Comparison of ENCODE assay signal across 9 cellular contexts in the genomic region with DNA sequence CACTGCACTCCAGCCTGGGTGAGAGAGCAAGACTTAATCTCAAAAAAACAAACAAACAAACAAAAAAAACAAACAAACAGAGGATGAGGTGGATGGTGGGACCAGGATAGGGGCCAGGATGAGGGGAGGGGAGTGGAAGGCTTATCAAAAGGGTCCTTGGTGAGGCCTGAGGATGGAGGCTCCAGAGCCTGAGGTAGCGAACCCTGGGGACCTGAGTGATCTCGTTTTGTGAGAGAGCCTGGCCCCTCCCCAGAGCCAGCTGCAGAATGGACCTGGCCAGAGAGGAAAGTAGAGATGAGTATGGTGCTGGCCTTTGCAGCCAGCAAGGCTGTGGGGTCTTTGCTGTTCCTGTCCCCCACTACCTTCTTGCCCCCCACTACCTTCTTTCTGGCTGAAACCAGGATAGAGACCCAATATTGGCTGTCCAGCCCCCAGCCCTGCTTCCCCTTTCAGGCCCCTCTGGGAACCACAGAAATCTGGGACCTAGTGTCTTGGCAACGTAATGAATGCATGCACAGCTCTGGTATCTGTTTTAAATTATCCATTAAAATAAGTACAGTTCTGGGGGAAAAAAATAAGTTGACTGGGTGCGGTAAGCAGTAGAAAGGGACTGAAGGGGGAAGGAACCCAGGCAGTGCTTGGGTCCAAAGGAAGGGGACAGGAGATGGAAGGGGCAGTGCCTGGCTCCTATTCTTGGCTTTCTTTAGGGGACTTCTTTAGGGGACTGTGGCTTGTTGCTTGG. TPM values are rescaled to one million over a fixed set of nuclear protein-coding genes. Genes with fewer than 3 reads are reported as not detected.
A peak's percentile ranks its signal among the peaks of the same experiment; 100 is the strongest.
DNase-seq lines count a peak whose midpoint lies in the region; ATAC-seq, FAIRE-seq and TF ChIP-seq lines count a peak whose summit lies in the region.
"Had no signal": no experiment of that assay in that cellular context is flagged by ENCODE, and none has a peak within 500 bp of the region (broad histone marks: within the 10 kb centered on the region; RNA-seq: fewer than 3 reads in every experiment).

No MANE protein-coding gene starts in this region.

- H3K27ac Mint-ChIP-seq in activated T-helper 17 cell treated with anti-CD3 and anti-CD28 coated beads, Interleukin-2, amount 50 U/mL, for 72 hours: peak overlapping the region; percentile 90
- peak overlapping the region; percentile 19 for H3K27ac Mint-ChIP-seq in glutamatergic neuron (ENCODE audit: unreplicated experiment)

- WGBS in GM23248 (ENCODE audit: low coverage in 1 of 2, low lambda C conversion rate in 2 of 2, missing lambda C conversion rate in 2 of 2), 2 experiments: 24 to 25% methylated on average over 4 of the region's 4 CpGs
- WGBS in small intestine, 3 donors: 58 to 73% (median 59%) methylated on average over 4 of the region's 4 CpGs

- no peaks in the 10 kb centered on the region for H3K27me3 Mint-ChIP-seq in activated T-helper 17 cell treated with anti-CD3 and anti-CD28 coated beads, Interleukin-2, amount 50 U/mL, for 72 hours
- peaks cover 9% of the 10 kb centered on the region for H3K27me3 Mint-ChIP-seq in glutamatergic neuron (ENCODE audit: unreplicated experiment)

- H3K9me3 ChIP-seq in GM23248 (ENCODE audit: low read depth) (no peaks in the 10 kb centered on the region), small intestine (ENCODE audit: control insufficient read depth, low read depth) (no peaks in the 10 kb centered on the region)

- peak overlapping the region; percentile 78 for H3K4me2 ChIP-seq in GM23248 (ENCODE audit: unreplicated experiment)

- no peak for ATAC-seq in activated T-helper 17 cell treated with anti-CD3 and anti-CD28 coated beads, Interleukin-2, amount 50 U/mL, for 72 hours (replicated peaks)
- ATAC-seq in HG02759 (IDR thresholded peaks at IDR 0.05; ENCODE audit: unreplicated experiment) (no peak), HG02642 (IDR thresholded peaks at IDR 0.05; ENCODE audit: poor library complexity, unreplicated experiment) (no peak)

- H3K4me1 ChIP-seq in GM23248 (ENCODE audit: insufficient read depth) (peaks cover 17% of the 10 kb centered on the region), small intestine (ENCODE audit: control insufficient read depth in 2 of 2, insufficient read depth in 1 of 2, low read depth in 1 of 2, low read length in 1 of 2) (peaks cover 0 to 7% of the 10 kb centered on the region in 2 donors)

- H3K36me3 Mint-ChIP-seq in activated T-helper 17 cell treated with anti-CD3 and anti-CD28 coated beads, Interleukin-2, amount 50 U/mL, for 72 hours (ENCODE audit: low read depth): peaks cover 44% of the 10 kb centered on the region
- no peaks in the 10 kb centered on the region for H3K36me3 Mint-ChIP-seq in glutamatergic neuron (ENCODE audit: unreplicated experiment)

- in situ Hi-C loops in GM23248 (cut with MboI): no loop called here

- H3K27me3 ChIP-seq in GM23248 (replicated peaks; ENCODE audit: insufficient read depth) (no peaks in the 10 kb centered on the region), small intestine (ENCODE audit: control insufficient read depth in 2 of 2, insufficient read depth in 2 of 2, low read length in 2 of 2) (no peaks in the 10 kb centered on the region)

- H3K79me2 ChIP-seq in GM23248 (ENCODE audit: insufficient read depth): peaks cover 46% of the 10 kb centered on the region

- peak overlapping the region; percentile 100 for H3K9ac ChIP-seq in GM23248

- H3F3A ChIP-seq in GM23248 (ENCODE audit: insufficient read depth): peaks cover 33% of the 10 kb centered on the region

- H3K9me2 ChIP-seq in GM23248 (ENCODE audit: insufficient read depth): no peaks in the 10 kb centered on the region

- TF ChIP-seq CTCF in glutamatergic neuron (IDR thresholded peaks at IDR 0.05; ENCODE audit: partially characterized antibody, unreplicated experiment): no peak

- H3K4me3 Mint-ChIP-seq in activated T-helper 17 cell treated with anti-CD3 and anti-CD28 coated beads, Interleukin-2, amount 50 U/mL, for 72 hours: peak overlapping the region; percentile 91
- H3K4me3 Mint-ChIP-seq in glutamatergic neuron (ENCODE audit: unreplicated experiment): peak overlapping the region; percentile 22

- FAIRE-seq in small intestine (lab: Jason Lieb, UNC): no peak

- peak overlapping the region; percentile 100 for H3K4me3 ChIP-seq in GM23248
- no peak overlapping the region for H3K4me3 ChIP-seq in small intestine (ENCODE audit: low read depth in 1 of 2, low read length in 2 of 2)

- DNase-seq in GM23248 (peak; percentile 80), glutamatergic neuron (no peak), small intestine (no peak), MV-4-11 (lab: John Stamatoyannopoulos, UW) (no peak), NCI-H748 (lab: John Stamatoyannopoulos, UW; ENCODE audit: unreplicated experiment) (no peak)

- peaks cover 5% of the 10 kb centered on the region; the same call in 1 of the 2 replicates for H4K20me1 ChIP-seq in GM23248 (ENCODE audit: insufficient read depth)

- H3K36me3 ChIP-seq in GM23248 (ENCODE audit: low read depth) (peaks cover 12% of the 10 kb centered on the region; the same call in 1 of the 2 replicates), small intestine (ENCODE audit: control insufficient read depth in 2 of 2, insufficient read depth in 2 of 2, low read length in 2 of 2) (no peaks in the 10 kb centered on the region)

- H3K9me3 Mint-ChIP-seq in activated T-helper 17 cell treated with anti-CD3 and anti-CD28 coated beads, Interleukin-2, amount 50 U/mL, for 72 hours: no peaks in the 10 kb centered on the region
- H3K9me3 Mint-ChIP-seq in glutamatergic neuron (ENCODE audit: unreplicated experiment): peaks cover 3% of the 10 kb centered on the region

- peaks cover 19% of the 10 kb centered on the region for H3K4me1 Mint-ChIP-seq in activated T-helper 17 cell treated with anti-CD3 and anti-CD28 coated beads, Interleukin-2, amount 50 U/mL, for 72 hours
- peaks cover 10% of the 10 kb centered on the region for H3K4me1 Mint-ChIP-seq in glutamatergic neuron (ENCODE audit: low read depth, unreplicated experiment)

- no peak overlapping the region for H2AFZ ChIP-seq in GM23248

- H3K27ac ChIP-seq in GM23248 (peak overlapping the region; percentile 100), small intestine (ENCODE audit: low read depth in 1 of 2, low read length in 1 of 2) (peak overlapping the region; percentile 13 to 95)

RNA-seq across cellular contexts. Expression of gene LMNA, which starts 1.1 kb away (rescaled TPM):
- total RNA-seq in GM23248 (2014; rRNA removed; shearing (Covaris generic)): 1,219 and 1,322 TPM in 2 replicates
- polyA plus RNA-seq in GM23248 (2016; fragmentation: Nextera tagmentation; extraction: Ambion mirVana): 1,230 and 1,270 TPM in 2 replicates
- total RNA-seq in activated T-helper 17 cell treated with anti-CD3 and anti-CD28 coated beads, Interleukin-2, amount 50 U/mL, for 72 hours: 100 to 1,000 TPM; 150 to 338 TPM
- total RNA-seq in glutamatergic neuron (ENCODE audit: unreplicated experiment): 47.7 TPM
- polyA plus RNA-seq in small intestine: 100 to 1,000 TPM in 2 of 3 donors, 10 to 100 TPM in 1; 89.7 to 168 (median 101) TPM

RNA-seq across cellular contexts. Expression of gene MEX3A, which starts 31.2 kb away (rescaled TPM):
- 0.13 and 0.22 TPM in 2 replicates for total RNA-seq in GM23248 (2014; rRNA removed; shearing (Covaris generic))
- polyA plus RNA-seq in GM23248 (2016; fragmentation: Nextera tagmentation; extraction: Ambion mirVana) (0.05 TPM in 2 replicates), small intestine (1 to 10 TPM in 1 of 3 donors, under 1 TPM in 2; under 0.01 to 1.5 (median 0.22) TPM)
- total RNA-seq in activated T-helper 17 cell treated with anti-CD3 and anti-CD28 coated beads, Interleukin-2, amount 50 U/mL, for 72 hours: under 1 TPM; 0.15 to 0.21 TPM
- 114 TPM for total RNA-seq in glutamatergic neuron (ENCODE audit: unreplicated experiment)

RNA-seq across cellular contexts. Expression of gene SEMA4A, which starts 40.0 kb away (rescaled TPM):
- 1.1 TPM in 1 of 2 replicates, not detected in the other for total RNA-seq in GM23248 (2014; rRNA removed; shearing (Covaris generic))
- polyA plus RNA-seq in GM23248 (2016; fragmentation: Nextera tagmentation; extraction: Ambion mirVana): 0.35 and 0.51 TPM in 2 replicates
- total RNA-seq in activated T-helper 17 cell treated with anti-CD3 and anti-CD28 coated beads, Interleukin-2, amount 50 U/mL, for 72 hours: 10 to 100 TPM in 1 of 2 donors, 1 to 10 TPM in 1; 1.8 to 17.6 TPM
- total RNA-seq in glutamatergic neuron (ENCODE audit: unreplicated experiment): 4.0 TPM
- 1 to 10 TPM in 2 of 3 donors, under 1 TPM in 1; 0.89 to 1.9 (median 1.7) TPM for polyA plus RNA-seq in small intestine

RNA-seq across cellular contexts. Expression of gene RAB25, which starts 52.5 kb away (rescaled TPM):
- total RNA-seq in GM23248 (2014; rRNA removed; shearing (Covaris generic)): not detected in 2 replicates
- polyA plus RNA-seq in GM23248 (2016; fragmentation: Nextera tagmentation; extraction: Ambion mirVana) (not detected in 2 replicates), small intestine (100 to 1,000 TPM; 140 to 216 (median 140) TPM)
- 1 to 10 TPM in 1 of 2 donors, under 1 TPM in 1; 0.43 to 1.2 TPM for total RNA-seq in activated T-helper 17 cell treated with anti-CD3 and anti-CD28 coated beads, Interleukin-2, amount 50 U/mL, for 72 hours
- total RNA-seq in glutamatergic neuron (ENCODE audit: unreplicated experiment): not detected
- total RNA-seq: NCI-H460 had no signal

RNA-seq across cellular contexts. Expression of gene LAMTOR2, which starts 58.9 kb away (rescaled TPM):
- 41.3 and 52.7 TPM in 2 replicates for total RNA-seq in GM23248 (2014; rRNA removed; shearing (Covaris generic))
- polyA plus RNA-seq in GM23248 (2016; fragmentation: Nextera tagmentation; extraction: Ambion mirVana): 140 and 143 TPM in 2 replicates
- total RNA-seq in activated T-helper 17 cell treated with anti-CD3 and anti-CD28 coated beads, Interleukin-2, amount 50 U/mL, for 72 hours: 10 to 100 TPM; 39.9 to 55.6 TPM
- 47.0 TPM for total RNA-seq in glutamatergic neuron (ENCODE audit: unreplicated experiment)
- 100 to 1,000 TPM; 132 to 226 (median 165) TPM for polyA plus RNA-seq in small intestine

Comparison
In these comparisons a context has a peak if more than half of its experiments do, and no peak if none do; other contexts are left out.
1. RNA of gene MEX3A, which starts 31.2 kb away (total RNA-seq): 114 TPM in glutamatergic neuron (single experiment); 0.13 to 0.22 TPM in GM23248 and 0.15 to 0.21 TPM in activated T-helper 17 cell treated with anti-CD3 and anti-CD28 coated beads, Interleukin-2, amount 50 U/mL, for 72 hours; every median in the first group is over 10 times any median in the second.